ENCODE assay signal across 1 cellular context in the genomic region with DNA sequence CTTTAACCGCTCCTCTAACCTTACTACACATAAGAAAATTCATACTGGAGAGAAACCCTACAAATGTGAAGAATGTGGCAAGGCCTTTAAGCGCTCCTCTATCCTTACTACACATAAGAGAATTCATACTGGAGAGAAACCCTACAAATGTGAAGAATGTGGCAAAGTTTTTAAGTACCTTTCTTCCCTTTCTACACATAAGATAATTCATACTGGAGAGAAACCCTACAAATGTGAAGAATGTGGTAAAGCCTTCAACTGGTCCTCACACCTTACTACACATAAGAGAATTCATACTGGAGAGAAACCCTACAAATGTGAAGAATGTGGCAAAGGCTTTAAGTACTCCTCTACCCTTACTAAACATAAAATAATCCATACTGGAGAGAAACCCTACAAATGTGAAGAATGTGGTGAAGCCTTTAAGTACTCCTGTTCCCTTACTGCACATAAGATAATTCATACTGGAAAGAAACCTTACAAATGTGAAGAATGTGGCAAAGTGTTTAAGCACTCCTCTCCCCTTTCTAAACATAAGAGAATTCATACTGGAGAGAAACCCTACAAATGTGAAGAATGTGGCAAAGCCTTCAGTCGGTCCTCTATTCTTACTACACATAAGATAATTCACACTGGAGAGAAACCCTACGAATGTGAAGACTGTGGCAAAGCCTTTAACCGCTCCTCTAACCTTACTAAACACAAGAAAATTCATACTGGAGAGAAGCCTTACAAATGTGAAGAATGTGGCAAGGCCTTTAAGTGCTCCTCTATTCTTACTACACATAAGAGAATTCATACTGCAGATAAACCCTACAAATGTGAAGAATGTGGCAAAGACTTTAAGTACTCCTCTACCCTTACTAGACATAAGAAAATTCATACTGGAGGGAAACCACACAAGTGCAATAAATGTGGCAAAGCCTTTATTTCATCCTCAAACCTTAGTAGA.
TF ChIP-seq lines count a peak whose summit lies in the region.

No MANE protein-coding gene starts in this region.

TF ChIP-seq in HCT116, 20 proteins besides CTCF, POLR2A, EP300 and RAD21:
- peak; percentile 47; the same call in 1 of the 2 replicates for TF ChIP-seq ZNF274 (IDR thresholded peaks at IDR 0.05; ENCODE audit: low read depth, low read length)
